Comparison of ENCODE assay signal across 14 cellular contexts in genomic region chr6:46842252-46842846, GRCh38. TPM values are rescaled to one million over a fixed set of nuclear protein-coding genes. Genes with fewer than 3 reads are reported as not detected.
"Had no signal": no experiment of that assay in that cellular context is flagged by ENCODE, and none has a peak within 500 bp of the region (broad histone marks: within the 10 kb centered on the region; RNA-seq: fewer than 3 reads in every experiment).

No MANE protein-coding gene starts in this region.

RNA-seq across cellular contexts. Expression of gene MEP1A, which starts 49.2 kb away (rescaled TPM):
- total RNA-seq: activated B cell treated with CpG ODN at 0.5 μM for 24 hours; activated CD4-positive, alpha-beta memory T cell treated with anti-CD3 and anti-CD28 coated beads for 36 hours; activated CD4-positive, alpha-beta memory T cell treated with anti-CD3 and anti-CD28 coated beads, Interleukin-2, amount 10 ng/mL, durations not matched to agents 7 days and 5 days; activated CD4-positive, alpha-beta T cell treated with anti-CD3 and anti-CD28 coated beads for 36 hours; activated CD4-positive, alpha-beta T cell treated with anti-CD3 and anti-CD28 coated beads, Interleukin-2, amount 10 ng/mL, durations not matched to agents 24 days and 14 days; activated CD4-positive, alpha-beta T cell treated with anti-CD3 and anti-CD28 coated beads, Interleukin-2, amount 10 ng/mL, durations not matched to agents 7 days and 5 days; activated CD8-positive, alpha-beta memory T cell treated with anti-CD3 and anti-CD28 coated beads for 36 hours; activated CD8-positive, alpha-beta memory T cell treated with anti-CD3 and anti-CD28 coated beads, Interleukin-2, amount 10 ng/mL, durations not matched to agents 7 days and 5 days; activated CD8-positive, alpha-beta T cell treated with anti-CD3 and anti-CD28 coated beads for 36 hours; activated CD8-positive, alpha-beta T cell treated with anti-CD3 and anti-CD28 coated beads, Interleukin-2, amount 10 ng/mL, durations not matched to agents 7 days and 5 days; T-cell; T-helper 1 cell treated with Interleukin-12 subunit alpha and Interleukin-12 subunit beta and Interleukin-4 antibody, amounts not matched to agents 30 ng/mL and 1 ng/mL, for 36 hours; T-helper 17 cell; T-helper 2 cell treated with Interferon-gamma antibody and Interleukin-4, amounts not matched to agents 100 ng/mL and 5 ng/mL, for 36 hours had no signal
